ENCODE assay signal across 8 cellular contexts in genomic region chr7:2956526-2957368, GRCh38.
DNase-seq lines count a peak whose midpoint lies in the region; ATAC-seq lines count a peak whose summit lies in the region.

No MANE protein-coding gene starts in this region.

- no peak for ATAC-seq in central memory CD8-positive, alpha-beta T cell (replicated peaks; ENCODE audit: extremely low read depth, poor library complexity, severe bottlenecking)
- no peak for ATAC-seq in HG02798 (IDR thresholded peaks at IDR 0.05; ENCODE audit: poor library complexity, unreplicated experiment)
- no peak for ATAC-seq in HG03175 (IDR thresholded peaks at IDR 0.05; ENCODE audit: unreplicated experiment)

- H3K36me3 Mint-ChIP-seq in T-helper 1 cell treated with Interleukin-12 subunit alpha and Interleukin-12 subunit beta and Interleukin-4 antibody, amounts not matched to agents 30 μg/mL and 1 μg/mL, for 36 hours (ENCODE audit: low read depth) = peaks cover 54% of the 10 kb centered on the region
- H3K36me3 Mint-ChIP-seq in central memory CD8-positive, alpha-beta T cell (ENCODE audit: insufficient read depth) = peaks cover 44% of the 10 kb centered on the region

- H3K4me1 Mint-ChIP-seq in T-helper 1 cell treated with Interleukin-12 subunit alpha and Interleukin-12 subunit beta and Interleukin-4 antibody, amounts not matched to agents 30 μg/mL and 1 μg/mL, for 36 hours (ENCODE audit: low read depth) = peaks cover 60% of the 10 kb centered on the region
- H3K4me1 Mint-ChIP-seq in central memory CD8-positive, alpha-beta T cell = peaks cover 56% of the 10 kb centered on the region

- H3K27ac Mint-ChIP-seq in T-helper 1 cell treated with Interleukin-12 subunit alpha and Interleukin-12 subunit beta and Interleukin-4 antibody, amounts not matched to agents 30 μg/mL and 1 μg/mL, for 36 hours = peak overlapping the region; percentile 89
- peak overlapping the region; percentile 96 for H3K27ac Mint-ChIP-seq in central memory CD8-positive, alpha-beta T cell (ENCODE audit: low read depth)

- peak overlapping the region; percentile 58 for H3K4me3 Mint-ChIP-seq in T-helper 1 cell treated with Interleukin-12 subunit alpha and Interleukin-12 subunit beta and Interleukin-4 antibody, amounts not matched to agents 30 μg/mL and 1 μg/mL, for 36 hours
- no peak overlapping the region for H3K4me3 Mint-ChIP-seq in central memory CD8-positive, alpha-beta T cell

- DNase-seq in GM04503 (ENCODE audit: low read depth) (peak; percentile 1), epidermal melanocyte (ENCODE audit: insufficient read length, low spot score) (no peak), NCI-H1105 (lab: John Stamatoyannopoulos, UW) (no peak)
- DNase-seq in central memory CD8-positive, alpha-beta T cell (ENCODE audit: low spot score in 2 of 2) = no peak
- DNase-seq in stimulated activated CD4-positive, alpha-beta T cell treated with anti-CD3 and anti-CD28 coated beads, Interleukin-12 subunit alpha, Interleukin-12 subunit beta, amount 100 ng/mL, for 4 hours = peak; percentile 32

- H3K9me3 Mint-ChIP-seq in T-helper 1 cell treated with Interleukin-12 subunit alpha and Interleukin-12 subunit beta and Interleukin-4 antibody, amounts not matched to agents 30 μg/mL and 1 μg/mL, for 36 hours = no peaks in the 10 kb centered on the region
- H3K9me3 Mint-ChIP-seq in central memory CD8-positive, alpha-beta T cell = no peaks in the 10 kb centered on the region

- H3K27me3 Mint-ChIP-seq in T-helper 1 cell treated with Interleukin-12 subunit alpha and Interleukin-12 subunit beta and Interleukin-4 antibody, amounts not matched to agents 30 μg/mL and 1 μg/mL, for 36 hours (ENCODE audit: low read depth) = no peaks in the 10 kb centered on the region
- no peaks in the 10 kb centered on the region for H3K27me3 Mint-ChIP-seq in central memory CD8-positive, alpha-beta T cell

Comparison
In these comparisons a context has a peak if more than half of its experiments do, and no peak if none do; other contexts are left out.
1. DNase-seq: peak in GM04503 (single experiment) and stimulated activated CD4-positive, alpha-beta T cell treated with anti-CD3 and anti-CD28 coated beads, Interleukin-12 subunit alpha, Interleukin-12 subunit beta, amount 100 ng/mL, for 4 hours (single experiment); none in central memory CD8-positive, alpha-beta T cell (0 of 2), epidermal melanocyte (single experiment) and NCI-H1105 (single experiment).